Comparison of ENCODE assay signal across 14 cellular contexts in the genomic region with DNA sequence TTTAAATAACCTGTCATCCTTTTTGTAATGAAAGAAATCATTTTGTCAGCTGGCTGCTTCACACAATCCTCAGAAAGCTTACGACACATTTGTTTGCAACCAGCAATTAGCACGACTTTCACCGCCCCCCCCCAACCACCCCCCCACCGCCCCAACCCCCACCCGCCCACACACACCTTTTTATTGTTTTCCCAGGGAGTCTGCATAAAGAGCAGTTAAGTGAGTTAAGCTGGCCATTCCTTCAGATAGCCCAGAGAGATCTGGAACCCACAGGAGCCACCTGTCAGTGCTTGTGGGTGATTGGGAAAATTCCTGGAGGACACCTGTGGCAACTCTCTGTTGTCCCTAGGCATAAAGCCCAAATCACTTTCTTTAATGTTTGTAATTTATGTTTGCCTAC.
A peak's percentile ranks its signal among the peaks of the same experiment; 100 is the strongest.
DNase-seq lines count a peak whose midpoint lies in the region; ATAC-seq and TF ChIP-seq lines count a peak whose summit lies in the region.
"Had no signal": no experiment of that assay in that cellular context is flagged by ENCODE, and none has a peak within 500 bp of the region (broad histone marks: within the 10 kb centered on the region; RNA-seq: fewer than 3 reads in every experiment).

No MANE protein-coding gene starts in this region.

- H4K5ac ChIP-seq in H9 (ENCODE audit: insufficient read length, low read depth, low read length) (no peak overlapping the region), mesendoderm (ENCODE audit: low read length) (no peak overlapping the region)

- H2BK20ac ChIP-seq in H9 (ENCODE audit: low read depth, low read length, poor library complexity, severe bottlenecking) = no peak overlapping the region

- H4K91ac ChIP-seq in H9 (ENCODE audit: insufficient read length, low read depth, low read length) = no peak overlapping the region

- H3K27me3 Mint-ChIP-seq in H9 (ENCODE audit: low read depth) = peaks cover 51% of the 10 kb centered on the region
- H3K27me3 Mint-ChIP-seq in endodermal cell (ENCODE audit: insufficient read depth) = peaks cover 10% of the 10 kb centered on the region
- H3K27me3 Mint-ChIP-seq: B cell had no signal

- H3K18ac ChIP-seq in H9 (ENCODE audit: insufficient read length, low read depth, low read length) (no peak overlapping the region), mesendoderm (ENCODE audit: low read length) (no peak overlapping the region)

- no peak overlapping the region for H2BK12ac ChIP-seq in H9 (ENCODE audit: insufficient read length, low read depth, low read length)

- H2BK120ac ChIP-seq in H9 (ENCODE audit: low read depth, low read length, poor library complexity, severe bottlenecking) (no peak overlapping the region), mesendoderm (ENCODE audit: low read depth, low read length) (no peak overlapping the region)

- in situ Hi-C loops in ACHN (cut with HindIII; ENCODE audit: low pct_ligation_motif_present, low pct_unique_long_range_greater_than_20kb, low sequenced_read_pairs) = no loop called here

- peaks cover 56 to 61% of the 10 kb centered on the region in 2 experiments for H3K9me3 Mint-ChIP-seq in H9
- peaks cover 39% of the 10 kb centered on the region for H3K9me3 Mint-ChIP-seq in endodermal cell
- H3K9me3 Mint-ChIP-seq: CD8-positive, alpha-beta T cell had no signal

- H4K8ac ChIP-seq in H9 (replicated peaks; ENCODE audit: insufficient read length, low read depth, low read length) (no peak overlapping the region), mesendoderm (ENCODE audit: low read depth, low read length) (no peak overlapping the region)

- H3K4me3 Mint-ChIP-seq in H9 (no peak overlapping the region), endodermal cell (no peak overlapping the region)
- H3K4me3 Mint-ChIP-seq: B cell; CD8-positive, alpha-beta T cell had no signal

- H3K4ac ChIP-seq in H9 (ENCODE audit: low read depth, low read length) = no peak overlapping the region
- no peak overlapping the region for H3K4ac ChIP-seq in mesendoderm (ENCODE audit: low read depth, low read length)

- H3K79me2 ChIP-seq in H9 (ENCODE audit: insufficient read depth, low read length) = no peaks in the 10 kb centered on the region
- no peaks in the 10 kb centered on the region for H3K79me2 ChIP-seq in mesendoderm (ENCODE audit: control insufficient read depth, insufficient read depth, low read length)

- H3K4me1 Mint-ChIP-seq in H9 = peaks cover 7 to 16% of the 10 kb centered on the region in 2 experiments
- H3K4me1 Mint-ChIP-seq in endodermal cell = peaks cover 3% of the 10 kb centered on the region
- H3K4me1 Mint-ChIP-seq: B cell had no signal

- no peaks in the 10 kb centered on the region for H3K27me3 ChIP-seq in H9 (ENCODE audit: insufficient read depth, low read length)
- H3K27me3 ChIP-seq in endodermal cell (ENCODE audit: control insufficient read depth, insufficient read depth, low read length, poor library complexity, severe bottlenecking) = no peaks in the 10 kb centered on the region
- H3K27me3 ChIP-seq in mesendoderm (ENCODE audit: insufficient read depth, low read length, poor library complexity) = no peaks in the 10 kb centered on the region

- H3K23me2 ChIP-seq in H9 (ENCODE audit: insufficient read length, low read depth, low read length, poor library complexity, severe bottlenecking) = no peaks in the 10 kb centered on the region

- no peak overlapping the region for H3K4me2 ChIP-seq in H9 (ENCODE audit: insufficient read depth, insufficient read length, low read length)
- no peak overlapping the region for H3K4me2 ChIP-seq in mesendoderm (ENCODE audit: low read length)
- H3K4me2 ChIP-seq: BLaER1 treated with 17β-estradiol and CSF1 and Interleukin-3, amounts not matched to agents 10 nM and 100 nM; KMS-11 had no signal

- H3K27ac ChIP-seq in H9 (ENCODE audit: insufficient read length, low read depth, low read length) = no peak overlapping the region
- H3K27ac ChIP-seq in endodermal cell (ENCODE audit: low read depth, low read length) = no peak overlapping the region
- H3K27ac ChIP-seq in mesendoderm (ENCODE audit: low read depth, low read length) = no peak overlapping the region
- H3K27ac ChIP-seq: BLaER1 treated with 17β-estradiol and CSF1 and Interleukin-3, amounts not matched to agents 10 nM and 100 nM; KMS-11 had no signal

- ATAC-seq in GM19328 (IDR thresholded peaks at IDR 0.05; ENCODE audit: unreplicated experiment) = no peak
- ATAC-seq: CD8-positive, alpha-beta T cell had no signal

- no peak overlapping the region for H2AFZ ChIP-seq in H9 (ENCODE audit: low read length)

- H2AK5ac ChIP-seq in H9 (ENCODE audit: insufficient read length, low read length) = no peak overlapping the region
- no peak overlapping the region for H2AK5ac ChIP-seq in mesendoderm (ENCODE audit: low read length)

- H3K4me3 ChIP-seq in endodermal cell (ENCODE audit: low read length) (no peak overlapping the region), mesendoderm (ENCODE audit: low read length) (no peak overlapping the region)
- H3K4me3 ChIP-seq: BLaER1 treated with 17β-estradiol and CSF1 and Interleukin-3, amounts not matched to agents 10 nM and 100 nM had no signal

- H3K36me3 Mint-ChIP-seq in H9 (ENCODE audit: insufficient read depth in 1 of 3, low read depth in 3 of 3) (peaks cover 0 to 3% (median 0%) of the 10 kb centered on the region in 3 experiments; a peak in 2 of 7 replicates), endodermal cell (ENCODE audit: low read depth) (no peaks in the 10 kb centered on the region)
- H3K36me3 Mint-ChIP-seq: CD8-positive, alpha-beta T cell had no signal

- H3K23ac ChIP-seq in H9 (ENCODE audit: insufficient read length, low read depth, low read length) (no peak overlapping the region), mesendoderm (ENCODE audit: low read length) (no peak overlapping the region)

- H2BK15ac ChIP-seq in H9 (ENCODE audit: low read depth, low read length) = no peak overlapping the region
- H2BK15ac ChIP-seq in mesendoderm (replicated peaks; ENCODE audit: low read depth) = no peak overlapping the region

- H3K9me3 ChIP-seq in H9 (ENCODE audit: control insufficient read depth, low read depth, low read length) = peaks cover 43% of the 10 kb centered on the region
- no peaks in the 10 kb centered on the region for H3K9me3 ChIP-seq in endodermal cell (ENCODE audit: control insufficient read depth, low read length)
- H3K9me3 ChIP-seq: BLaER1 treated with 17β-estradiol and CSF1 and Interleukin-3, amounts not matched to agents 10 nM and 100 nM had no signal

- H3K36me3 ChIP-seq in endodermal cell (ENCODE audit: control insufficient read depth, insufficient read depth, low read length) = no peaks in the 10 kb centered on the region
- H3K36me3 ChIP-seq in mesendoderm (ENCODE audit: control insufficient read depth, insufficient read depth, low read length) = no peaks in the 10 kb centered on the region
- H3K36me3 ChIP-seq: BLaER1 treated with 17β-estradiol and CSF1 and Interleukin-3, amounts not matched to agents 10 nM and 100 nM had no signal

- TF ChIP-seq CTCF in H9 (conservative IDR thresholded peaks at IDR 0.05) (no peak), endodermal cell (conservative IDR thresholded peaks at IDR 0.05) (no peak)

- no peaks in the 10 kb centered on the region; the same call in 1 of the 2 replicates for H3K4me1 ChIP-seq in H9 (ENCODE audit: insufficient read depth, low read length)
- no peaks in the 10 kb centered on the region for H3K4me1 ChIP-seq in endodermal cell (ENCODE audit: control insufficient read depth, insufficient read depth, low read length)
- no peaks in the 10 kb centered on the region for H3K4me1 ChIP-seq in mesendoderm (ENCODE audit: control insufficient read depth, low read depth, low read length)

- H3K9ac ChIP-seq in H9 (ENCODE audit: extremely low read depth, insufficient read length, low read length) (no peak overlapping the region), endodermal cell (ENCODE audit: extremely low read depth, low read length, poor library complexity, severe bottlenecking) (no peak overlapping the region), mesendoderm (ENCODE audit: low read length) (no peak overlapping the region)
- H3K9ac ChIP-seq: BLaER1 treated with 17β-estradiol and CSF1 and Interleukin-3, amounts not matched to agents 10 nM and 100 nM; KMS-11 had no signal

- H3K79me1 ChIP-seq in H9 (ENCODE audit: insufficient read depth, low read depth, low read length, poor library complexity, severe bottlenecking) (no peaks in the 10 kb centered on the region), mesendoderm (ENCODE audit: low read length) (no peaks in the 10 kb centered on the region)

- H3T11ph ChIP-seq in H9 (ENCODE audit: low read length) = no peak overlapping the region

- no peaks in the 10 kb centered on the region for H4K20me1 ChIP-seq in H9 (ENCODE audit: control insufficient read depth, insufficient read depth, insufficient read length)
- H4K20me1 ChIP-seq: BLaER1 treated with 17β-estradiol and CSF1 and Interleukin-3, amounts not matched to agents 10 nM and 100 nM had no signal

- WGBS in H9 (ENCODE audit: extremely low coverage, insufficient read length, low lambda C conversion rate) = no CpG with 5 or more reads among the region's 5 CpGs
- no CpG with 5 or more reads among the region's 5 CpGs for WGBS in endodermal cell (ENCODE audit: insufficient coverage in 1 of 2, insufficient read length in 1 of 2), 2 experiments
- no CpG with 5 or more reads among the region's 5 CpGs for WGBS in mesendoderm (ENCODE audit: extremely low coverage, insufficient coverage, low lambda C conversion rate)

- H3K56ac ChIP-seq in H9 (ENCODE audit: insufficient read length, low read depth, low read length) (no peak overlapping the region), mesendoderm (ENCODE audit: low read length) (no peak overlapping the region)

- no peak overlapping the region for H2BK5ac ChIP-seq in H9 (ENCODE audit: insufficient read length, low read length)
- H2BK5ac ChIP-seq in mesendoderm (ENCODE audit: low read length) = no peak overlapping the region

- no peak overlapping the region for H3K14ac ChIP-seq in H9 (ENCODE audit: insufficient read depth, low read length)

- DNase-seq in ELF-1 (ENCODE audit: low read depth, low spot score) (peak; percentile 25), H9 (peak; percentile 55), endodermal cell (peak; percentile 77), mesendoderm (peak; percentile 16), ACHN (no peak), activated gamma-delta T cell treated with Interleukin-2 at 50 U/mL for 16 hours (no peak)
- DNase-seq: 8988T; Calu3; CD8-positive, alpha-beta T cell; GF-D8 had no signal

- H3K27ac Mint-ChIP-seq in H9 (no peak overlapping the region), endodermal cell (no peak overlapping the region)
- H3K27ac Mint-ChIP-seq: B cell; CD8-positive, alpha-beta T cell had no signal

Comparison
In these comparisons a context has a peak if more than half of its experiments do, and no peak if none do; other contexts are left out.
1. DNase-seq: peak in ELF-1 (single experiment), H9 (single experiment), endodermal cell (single experiment) and mesendoderm (single experiment); none in ACHN (single experiment) and activated gamma-delta T cell treated with Interleukin-2 at 50 U/mL for 16 hours (single experiment).